18 cellular contexts compared by ENCODE assay signal in the genomic region with DNA sequence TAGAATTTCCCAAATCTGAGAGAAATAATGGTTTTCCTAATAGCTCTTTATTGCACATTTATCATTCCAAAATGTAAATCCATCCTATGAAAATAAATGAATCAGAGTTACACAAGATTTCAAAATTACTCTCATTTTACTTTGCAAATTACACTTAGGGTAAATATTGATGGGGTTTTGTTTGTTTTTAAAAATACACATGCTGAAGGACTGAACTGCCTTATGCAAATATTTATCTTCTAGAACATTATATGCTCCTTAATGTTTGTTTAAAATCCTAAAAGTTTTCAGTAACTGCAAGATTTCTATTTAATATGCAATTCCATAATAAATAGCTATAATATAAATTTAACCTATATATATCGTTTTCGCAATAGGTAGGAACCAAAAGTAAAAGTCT.
DNase-seq lines count a peak whose midpoint lies in the region; ATAC-seq and TF ChIP-seq lines count a peak whose summit lies in the region.
"Had no signal": no experiment of that assay in that cellular context is flagged by ENCODE, and none has a peak within 500 bp of the region (broad histone marks: within the 10 kb centered on the region; RNA-seq: fewer than 3 reads in every experiment).

No MANE protein-coding gene starts in this region.

- H3K9ac ChIP-seq in OCI-LY1 (ENCODE audit: low read length) = peak overlapping the region; percentile 33; the same call in 1 of the 2 replicates

- no peaks in the 10 kb centered on the region for H4K20me1 ChIP-seq in OCI-LY1 (ENCODE audit: insufficient read depth, low read length)

- peaks cover 57% of the 10 kb centered on the region for H3K79me2 ChIP-seq in OCI-LY1 (ENCODE audit: insufficient read depth, low read length)

- H3K27me3 ChIP-seq in HL-60 (ENCODE audit: insufficient read depth, poor library complexity, severe bottlenecking) (no peaks in the 10 kb centered on the region), OCI-LY1 (ENCODE audit: insufficient read depth, low read length) (no peaks in the 10 kb centered on the region), neutrophil (no peaks in the 10 kb centered on the region)
- H3K27me3 ChIP-seq: BE2C had no signal

- no peak overlapping the region for H3K4me3 ChIP-seq in HL-60 (replicated peaks; ENCODE audit: insufficient read depth, low read length)
- no peak overlapping the region for H3K4me3 ChIP-seq in OCI-LY1 (ENCODE audit: low read depth, low read length, poor library complexity, severe bottlenecking)
- no peak overlapping the region for H3K4me3 ChIP-seq in neutrophil (ENCODE audit: low read depth in 1 of 2, low read length in 1 of 2)
- H3K4me3 ChIP-seq: GM23338 had no signal

- DNase-seq in HL-60 (ENCODE audit: low read depth in 1 of 2, low spot score in 1 of 2) (no peak), fibroblast of gingiva (ENCODE audit: low read depth) (peak; percentile 26), GM03348 (ENCODE audit: low spot score) (no peak)
- no peak for DNase-seq in activated CD4-positive, alpha-beta T cell treated with anti-CD3 and anti-CD28 coated beads, Interleukin-2, amount 50 U/mL, for 4 hours
- DNase-seq: ACHN; BE2C; C1 segment of cervical spinal cord; CD4-positive, CD25-positive, alpha-beta regulatory T cell; CD8-positive, alpha-beta memory T cell; COR-L47; DMS 273 treated with DMSO at 0.1 percent for 48 hours; DMS53; DND-41; HCEC 1CT had no signal

- H3K4me1 ChIP-seq in OCI-LY1 (ENCODE audit: insufficient read depth, low read length, severe bottlenecking) (peaks cover 99% of the 10 kb centered on the region), neutrophil (ENCODE audit: control insufficient read depth in 1 of 2, insufficient read depth in 1 of 2, low read depth in 1 of 2, low read length in 1 of 2) (peaks cover 98% of the 10 kb centered on the region in 2 experiments)
- H3K4me1 ChIP-seq: BE2C had no signal

- H3F3A ChIP-seq in OCI-LY1 (ENCODE audit: insufficient read depth, low read length) = 0 out of 2 replicates have a peak, but pooled peaks cover 5% of the 10 kb centered on the region

- peak overlapping the region; percentile 34; the same call in 1 of the 2 replicates for H3K4me2 ChIP-seq in OCI-LY1 (ENCODE audit: low read length)
- H3K4me2 ChIP-seq: GM23338 had no signal

- H3K9me3 ChIP-seq in OCI-LY1 (ENCODE audit: low read length) = no peaks in the 10 kb centered on the region
- no peaks in the 10 kb centered on the region for H3K9me3 ChIP-seq in neutrophil
- H3K9me3 ChIP-seq: BE2C had no signal

- no peaks in the 10 kb centered on the region for H3K9me2 ChIP-seq in OCI-LY1 (ENCODE audit: low read depth, low read length)

- H3K36me3 ChIP-seq in OCI-LY1 (ENCODE audit: insufficient read depth, low read length) = peaks cover 19% of the 10 kb centered on the region
- no peaks in the 10 kb centered on the region for H3K36me3 ChIP-seq in neutrophil
- H3K36me3 ChIP-seq: BE2C had no signal

- H3K27ac ChIP-seq in HL-60 (replicated peaks) (peak overlapping the region; percentile 90), OCI-LY1 (ENCODE audit: low read depth, low read length, poor library complexity, severe bottlenecking) (peak overlapping the region; percentile 98), neutrophil (peak overlapping the region; percentile 86)

- no peak overlapping the region for H2AFZ ChIP-seq in OCI-LY1 (ENCODE audit: low read length)
- H2AFZ ChIP-seq: GM23338 had no signal

- ATAC-seq in GM21381 (IDR thresholded peaks at IDR 0.05; ENCODE audit: unreplicated experiment) = no peak
- ATAC-seq: GM23338 had no signal

- TF ChIP-seq CTCF in HL-60 (IDR thresholded peaks at IDR 0.05; ENCODE audit: insufficient read depth, low read length) (no peak), OCI-LY1 (IDR thresholded peaks at IDR 0.05; ENCODE audit: low read length) (no peak), neutrophil (IDR thresholded peaks at IDR 0.05) (no peak)
